Comparison of ENCODE assay signal across 11 cellular contexts in genomic region chr13:33494596-33495214, GRCh38.
DNase-seq lines count a peak whose midpoint lies in the region; TF ChIP-seq lines count a peak whose summit lies in the region.
"Had no signal": no experiment of that assay in that cellular context is flagged by ENCODE, and none has a peak within 500 bp of the region (broad histone marks: within the 10 kb centered on the region; RNA-seq: fewer than 3 reads in every experiment).

No MANE protein-coding gene starts in this region.

- TF ChIP-seq RAD21 in liver (IDR thresholded peaks at IDR 0.05), result no peak

- CTCF ChIA-PET in OCI-LY7 (lab: Charles Lee; ENCODE audit: unreplicated experiment), result no interaction called here

- in situ Hi-C loops in GM13976 (cut with MboI; ENCODE audit: low sequenced_read_pairs, unreplicated experiment), result no loop called here

- H3K9me2 ChIP-seq in OCI-LY7 (ENCODE audit: insufficient read depth, low read length), result no peaks in the 10 kb centered on the region

- WGBS in liver, result 75% methylated on average over 4 of the region's 4 CpGs

- no peak overlapping the region for H3K27ac ChIP-seq in liver (ENCODE audit: low read depth in 1 of 2, low read length in 2 of 2)
- H3K27ac ChIP-seq in OCI-LY7 (ENCODE audit: low read depth, low read length, poor library complexity, severe bottlenecking), result no peak overlapping the region

- no peak overlapping the region for H3K9ac ChIP-seq in liver (ENCODE audit: low read depth in 1 of 2, low read length in 2 of 2)

- H3K27me3 ChIP-seq in liver (ENCODE audit: control insufficient read depth in 4 of 4, insufficient read depth in 4 of 4, low read length in 3 of 4), result no peaks in the 10 kb centered on the region

- intact Hi-C loops in OCI-LY7 (cut with micrococcal nuclease; ENCODE audit: unreplicated experiment), result no loop called here

- H3K4me1 ChIP-seq in liver (ENCODE audit: control insufficient read depth in 4 of 4, insufficient read depth in 4 of 4, low read length in 3 of 4) (peaks cover 0 to 6% (median 6%) of the 10 kb centered on the region in 4 donors), OCI-LY7 (ENCODE audit: insufficient read depth, low read length, poor library complexity, severe bottlenecking) (no peaks in the 10 kb centered on the region)

- POLR2A ChIA-PET in OCI-LY7 (lab: Charles Lee), result interaction anchor here (1.5 kb wide), 1 partner anchor 21 kb away, joined by 4 read pairs; no protein-coding TSS in a partner anchor

- H3K4me3 ChIP-seq in cardiac fibroblast (replicated peaks in 1 of 2; ENCODE audit: low read depth in 2 of 2, low read length in 2 of 2) (no peak overlapping the region), liver (ENCODE audit: low read depth in 1 of 3, low read length in 3 of 3) (no peak overlapping the region), OCI-LY7 (ENCODE audit: low read depth, low read length, poor library complexity, severe bottlenecking) (no peak overlapping the region)

- H2AFZ ChIP-seq in OCI-LY7 (ENCODE audit: low read length), result no peak overlapping the region

- H3K79me2 ChIP-seq in OCI-LY7 (ENCODE audit: insufficient read depth, low read depth, low read length), result no peaks in the 10 kb centered on the region

- no peaks in the 10 kb centered on the region for H3K9me3 ChIP-seq in liver (ENCODE audit: control insufficient read depth in 4 of 4, low read length in 3 of 4)
- no peaks in the 10 kb centered on the region for H3K9me3 ChIP-seq in OCI-LY7 (ENCODE audit: low read length)

- no peak overlapping the region for H3K4me2 ChIP-seq in OCI-LY7 (ENCODE audit: low read length)

- no peak for TF ChIP-seq CTCF in cardiac fibroblast (IDR thresholded peaks at IDR 0.05; ENCODE audit: low read depth, low read length)
- TF ChIP-seq CTCF in liver (IDR thresholded peaks at IDR 0.05; ENCODE audit: low read depth, low read length, missing input control), result no peak
- TF ChIP-seq CTCF in GM13976 (IDR thresholded peaks at IDR 0.05; ENCODE audit: borderline replicate concordance, control extremely low read depth, extremely low read depth, insufficient read depth, missing control alignments), result no peak
- TF ChIP-seq CTCF in OCI-LY7 (conservative IDR thresholded peaks at IDR 0.05; ENCODE audit: low read length), result no peak

- DNase-seq in AG08395 (ENCODE audit: low spot score), result peak; percentile 29
- DNase-seq in LHCN-M2 (ENCODE audit: low read depth), result peak; percentile 95
- peak; percentile 96 to 97 for DNase-seq in cardiac fibroblast (ENCODE audit: low read depth in 2 of 2)
- DNase-seq in C1 segment of cervical spinal cord (lab: John Stamatoyannopoulos, UW), result no peak
- DNase-seq in activated naive CD4-positive, alpha-beta T cell (lab: John Stamatoyannopoulos, UW), result no peak
- DNase-seq in GM13976 (ENCODE audit: low spot score), result no peak
- DNase-seq in OCI-LY7 (ENCODE audit: low spot score), result no peak
- DNase-seq: DND-41, hippocampal formation, NCI-H1436 treated with DMSO at 0.1 percent for 48 hours had no signal

- no peaks in the 10 kb centered on the region for H4K20me1 ChIP-seq in OCI-LY7 (ENCODE audit: insufficient read depth, low read length)

- no TSS peak for BruUV-seq in OCI-LY7 (replicated peaks; lab: Mats Ljungman, UMichigan)

- H3K36me3 ChIP-seq in liver (ENCODE audit: control insufficient read depth in 4 of 4, insufficient read depth in 3 of 4, low read depth in 1 of 4, low read length in 3 of 4), result no peaks in the 10 kb centered on the region
- H3K36me3 ChIP-seq in OCI-LY7 (ENCODE audit: insufficient read depth, low read length), result no peaks in the 10 kb centered on the region

TF ChIP-seq in liver, 16 proteins besides CTCF, POLR2A, EP300 and RAD21:
- peak; percentile 54 to 73 for TF ChIP-seq JUND (IDR thresholded peaks at IDR 0.05)
- TF ChIP-seq EGR1 (IDR thresholded peaks at IDR 0.05; ENCODE audit: low read depth in 2 of 2), result no peak
- TF ChIP-seq NR2F2 (IDR thresholded peaks at IDR 0.05), result peak; percentile 30
- TF ChIP-seq ATF3 (IDR thresholded peaks at IDR 0.05), result no peak

Comparison
In these comparisons a context has a peak if more than half of its experiments do, and no peak if none do; other contexts are left out.
1. DNase-seq: peak in AG08395 (single experiment), LHCN-M2 (single experiment) and cardiac fibroblast (2 of 2); none in C1 segment of cervical spinal cord (0 of 14), activated naive CD4-positive, alpha-beta T cell (0 of 4), GM13976 (single experiment) and OCI-LY7 (single experiment).